Comparison of ENCODE assay signal across 17 cellular contexts in genomic region chr10:118107541-118107940, GRCh38.
"Had no signal": no experiment of that assay in that cellular context is flagged by ENCODE, and none has a peak within 500 bp of the region (broad histone marks: within the 10 kb centered on the region; RNA-seq: fewer than 3 reads in every experiment).

No MANE protein-coding gene starts in this region.

- H3K27me3 ChIP-seq: dorsolateral prefrontal cortex, suprapubic skin, thyroid gland had no signal

- H3K4me3 Mint-ChIP-seq: naive thymus-derived CD4-positive, alpha-beta T cell; nephron progenitor cell had no signal

- H3K9me3 Mint-ChIP-seq: naive thymus-derived CD4-positive, alpha-beta T cell; type B pancreatic cell had no signal

- H3K36me3 ChIP-seq: heart right ventricle, spleen, suprapubic skin, thyroid gland had no signal

- H3K4me1 ChIP-seq: heart right ventricle, spleen had no signal

- DNase-seq: cortex of kidney; dorsolateral prefrontal cortex; effector CD8-positive, alpha-beta T cell; heart right ventricle; kidney glomerular epithelial cell; mesendoderm; naive thymus-derived CD4-positive, alpha-beta T cell; nephron progenitor cell; posterior cingulate gyrus; spleen; stimulated activated naive CD8-positive, alpha-beta T cell treated with anti-CD3 and anti-CD28 coated beads, Interleukin-15, Interleukin-2, amounts not matched to agents 100 U/mL and 50 U/mL, for 24 hours had no signal

- ATAC-seq: esophagus mucosa; heart right ventricle; naive thymus-derived CD4-positive, alpha-beta T cell; stimulated activated naive CD8-positive, alpha-beta T cell treated with anti-CD3 and anti-CD28 coated beads, Interleukin-15, Interleukin-2, amounts not matched to agents 100 U/mL and 50 U/mL, for 24 hours had no signal

- H3K36me3 Mint-ChIP-seq: naive thymus-derived CD4-positive, alpha-beta T cell; type B pancreatic cell had no signal

- H3K4me3 ChIP-seq: heart right ventricle, spleen, suprapubic skin, thyroid gland had no signal

- H3K9me3 ChIP-seq: heart right ventricle, spleen, suprapubic skin, thyroid gland had no signal

- H3K27ac ChIP-seq: dorsolateral prefrontal cortex, heart right ventricle, spleen, suprapubic skin had no signal

- H3K27ac Mint-ChIP-seq: nephron progenitor cell, type B pancreatic cell had no signal

- H3K27me3 Mint-ChIP-seq: type B pancreatic cell had no signal

- FAIRE-seq: frontal cortex, islet of Langerhans had no signal
